1 cellular context compared by ENCODE assay signal in genomic region chr9:136686794-136687711, GRCh38.
TF ChIP-seq lines count a peak whose summit lies in the region.

AGPAT2 (minus strand) TSS chr9:136687457; CDS start chr9:136687357, 100 bp downstream.

TF ChIP-seq in HEK293, 187 proteins besides CTCF, POLR2A, EP300 and RAD21 (continued from another document and continues in another):
- peak; percentile 68 for TF ChIP-seq ZBTB11 (tag by site-specific recombination; conservative IDR thresholded peaks at IDR 0.05; ENCODE audit: low read depth)
- TF ChIP-seq PRDM2 (tag by site-specific recombination; IDR thresholded peaks at IDR 0.05; ENCODE audit: borderline replicate concordance): no peak
- no peak for TF ChIP-seq ZNF555 (tag by site-specific recombination; conservative IDR thresholded peaks at IDR 0.05)
- TF ChIP-seq, protein P1, sequence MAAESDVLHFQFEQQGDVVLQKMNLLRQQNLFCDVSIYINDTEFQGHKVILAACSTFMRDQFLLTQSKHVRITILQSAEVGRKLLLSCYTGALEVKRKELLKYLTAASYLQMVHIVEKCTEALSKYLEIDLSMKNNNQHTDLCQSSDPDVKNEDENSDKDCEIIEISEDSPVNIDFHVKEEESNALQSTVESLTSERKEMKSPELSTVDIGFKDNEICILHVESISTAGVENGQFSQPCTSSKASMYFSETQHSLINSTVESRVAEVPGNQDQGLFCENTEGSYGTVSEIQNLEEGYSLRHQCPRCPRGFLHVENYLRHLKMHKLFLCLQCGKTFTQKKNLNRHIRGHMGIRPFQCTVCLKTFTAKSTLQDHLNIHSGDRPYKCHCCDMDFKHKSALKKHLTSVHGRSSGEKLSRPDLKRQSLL (tag by site-specific recombination; IDR thresholded peaks at IDR 0.05): peak; percentile 78
- 0 out of 2 replicates have a peak, but pooled peaks have one; percentile 39 for TF ChIP-seq KLF9 (tag by site-specific recombination; IDR thresholded peaks at IDR 0.05; ENCODE audit: low read depth)
- no peak for TF ChIP-seq ZNF26 (tag by site-specific recombination; IDR thresholded peaks at IDR 0.05)
- TF ChIP-seq ZNF416 (tag by site-specific recombination; IDR thresholded peaks at IDR 0.05): no peak
- TF ChIP-seq, protein P2, sequence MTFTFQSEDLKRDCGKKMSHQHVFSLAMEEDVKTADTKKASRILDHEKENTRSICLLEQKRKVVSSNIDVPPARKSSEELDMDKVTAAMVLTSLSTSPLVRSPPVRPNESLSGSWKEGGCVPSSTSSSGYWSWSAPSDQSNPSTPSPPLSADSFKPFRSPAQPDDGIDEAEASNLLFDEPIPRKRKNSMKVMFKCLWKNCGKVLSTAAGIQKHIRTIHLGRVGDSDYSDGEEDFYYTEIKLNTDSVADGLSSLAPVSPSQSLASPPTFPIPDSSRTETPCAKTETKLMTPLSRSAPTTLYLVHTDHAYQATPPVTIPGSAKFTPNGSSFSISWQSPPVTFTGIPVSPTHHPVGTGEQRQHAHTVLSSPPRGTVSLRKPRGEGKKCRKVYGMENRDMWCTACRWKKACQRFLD (tag by site-specific recombination; IDR thresholded peaks at IDR 0.05): no peak
- no peak for TF ChIP-seq YY2 (tag by site-specific recombination; IDR thresholded peaks at IDR 0.05)
- TF ChIP-seq ZNF10 (tag by site-specific recombination; IDR thresholded peaks at IDR 0.05): no peak
- no peak for TF ChIP-seq ELK4 (IDR thresholded peaks at IDR 0.05; ENCODE audit: borderline replicate concordance, low read depth, low read length)
- TF ChIP-seq ZNF292 (tag by site-specific recombination; IDR thresholded peaks at IDR 0.05; ENCODE audit: borderline replicate concordance, low read depth): no peak
- no peak for TF ChIP-seq HIC1 (tag by site-specific recombination; IDR thresholded peaks at IDR 0.05)
- TF ChIP-seq, protein P3, sequence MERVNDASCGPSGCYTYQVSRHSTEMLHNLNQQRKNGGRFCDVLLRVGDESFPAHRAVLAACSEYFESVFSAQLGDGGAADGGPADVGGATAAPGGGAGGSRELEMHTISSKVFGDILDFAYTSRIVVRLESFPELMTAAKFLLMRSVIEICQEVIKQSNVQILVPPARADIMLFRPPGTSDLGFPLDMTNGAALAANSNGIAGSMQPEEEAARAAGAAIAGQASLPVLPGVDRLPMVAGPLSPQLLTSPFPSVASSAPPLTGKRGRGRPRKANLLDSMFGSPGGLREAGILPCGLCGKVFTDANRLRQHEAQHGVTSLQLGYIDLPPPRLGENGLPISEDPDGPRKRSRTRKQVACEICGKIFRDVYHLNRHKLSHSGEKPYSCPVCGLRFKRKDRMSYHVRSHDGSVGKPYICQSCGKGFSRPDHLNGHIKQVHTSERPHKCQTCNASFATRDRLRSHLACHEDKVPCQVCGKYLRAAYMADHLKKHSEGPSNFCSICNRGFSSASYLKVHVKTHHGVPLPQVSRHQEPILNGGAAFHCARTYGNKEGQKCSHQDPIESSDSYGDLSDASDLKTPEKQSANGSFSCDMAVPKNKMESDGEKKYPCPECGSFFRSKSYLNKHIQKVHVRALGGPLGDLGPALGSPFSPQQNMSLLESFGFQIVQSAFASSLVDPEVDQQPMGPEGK (tag by site-specific recombination; IDR thresholded peaks at IDR 0.05): peak; percentile 61; the same call in 1 of the 2 replicates
- peak; percentile 68 for TF ChIP-seq ZNF596 (tag by site-specific recombination; IDR thresholded peaks at IDR 0.05)
- 0 out of 2 replicates have a peak, but pooled peaks have one; percentile 23 for TF ChIP-seq ZNF146 (tag by site-specific recombination; IDR thresholded peaks at IDR 0.05)
- no peak for TF ChIP-seq SETDB1 (IDR thresholded peaks at IDR 0.05; ENCODE audit: insufficient read length, low read length)
- 0 out of 2 replicates have a peak, but pooled peaks have one; percentile 26 for TF ChIP-seq ZNF610 (tag by site-specific recombination; IDR thresholded peaks at IDR 0.05; ENCODE audit: borderline replicate concordance)
- TF ChIP-seq ZNF366 (tag by site-specific recombination; conservative IDR thresholded peaks at IDR 0.05): peak; percentile 54
- TF ChIP-seq ZNF175 (tag by site-specific recombination; IDR thresholded peaks at IDR 0.05): no peak
- TF ChIP-seq HOXC10 (CRISPR knock-in tag; IDR thresholded peaks at IDR 0.05): no peak
- no peak for TF ChIP-seq HOXD13 (CRISPR knock-in tag; IDR thresholded peaks at IDR 0.05; ENCODE audit: borderline replicate concordance)
- TF ChIP-seq ZNF558 (tag by site-specific recombination; IDR thresholded peaks at IDR 0.05): no peak
- TF ChIP-seq, protein P4, sequence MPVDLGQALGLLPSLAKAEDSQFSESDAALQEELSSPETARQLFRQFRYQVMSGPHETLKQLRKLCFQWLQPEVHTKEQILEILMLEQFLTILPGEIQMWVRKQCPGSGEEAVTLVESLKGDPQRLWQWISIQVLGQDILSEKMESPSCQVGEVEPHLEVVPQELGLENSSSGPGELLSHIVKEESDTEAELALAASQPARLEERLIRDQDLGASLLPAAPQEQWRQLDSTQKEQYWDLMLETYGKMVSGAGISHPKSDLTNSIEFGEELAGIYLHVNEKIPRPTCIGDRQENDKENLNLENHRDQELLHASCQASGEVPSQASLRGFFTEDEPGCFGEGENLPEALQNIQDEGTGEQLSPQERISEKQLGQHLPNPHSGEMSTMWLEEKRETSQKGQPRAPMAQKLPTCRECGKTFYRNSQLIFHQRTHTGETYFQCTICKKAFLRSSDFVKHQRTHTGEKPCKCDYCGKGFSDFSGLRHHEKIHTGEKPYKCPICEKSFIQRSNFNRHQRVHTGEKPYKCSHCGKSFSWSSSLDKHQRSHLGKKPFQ (tag by site-specific recombination; IDR thresholded peaks at IDR 0.05): no peak
- no peak for TF ChIP-seq ZNF843 (tag by site-specific recombination; IDR thresholded peaks at IDR 0.05)
- no peak for TF ChIP-seq ZNF473 (tag by site-specific recombination; IDR thresholded peaks at IDR 0.05)
- TF ChIP-seq ZNF423 (tag by site-specific recombination; IDR thresholded peaks at IDR 0.05): 0 out of 2 replicates have a peak, but pooled peaks have one; percentile 32
- peak; percentile 42; the same call in 1 of the 2 replicates for TF ChIP-seq ZXDB (tag by site-specific recombination; IDR thresholded peaks at IDR 0.05)
- TF ChIP-seq ZNF335 (tag by site-specific recombination; conservative IDR thresholded peaks at IDR 0.05): peak; percentile 62; the same call in 1 of the 2 replicates
- TF ChIP-seq ZNF510 (tag by site-specific recombination; IDR thresholded peaks at IDR 0.05; ENCODE audit: insufficient replicate concordance): no peak
- TF ChIP-seq ZNF211 (tag by site-specific recombination; IDR thresholded peaks at IDR 0.05; ENCODE audit: low read depth): no peak
- peak; percentile 67; the same call in 1 of the 2 replicates for TF ChIP-seq ZBTB20 (tag by site-specific recombination; IDR thresholded peaks at IDR 0.05)
- no peak for TF ChIP-seq SALL2 (tag by site-specific recombination; IDR thresholded peaks at IDR 0.05; ENCODE audit: borderline replicate concordance)
- no peak for TF ChIP-seq ZNF548 (tag by site-specific recombination; IDR thresholded peaks at IDR 0.05)
- TF ChIP-seq ZNF404 (tag by site-specific recombination; IDR thresholded peaks at IDR 0.05): no peak
- no peak for TF ChIP-seq ZNF514 (tag by site-specific recombination; IDR thresholded peaks at IDR 0.05)
- TF ChIP-seq ZNF433 (tag by site-specific recombination; IDR thresholded peaks at IDR 0.05; ENCODE audit: low read depth): no peak
- no peak for TF ChIP-seq ZNF19 (tag by site-specific recombination; IDR thresholded peaks at IDR 0.05; ENCODE audit: low read depth)
- TF ChIP-seq SP3 (tag by site-specific recombination; IDR thresholded peaks at IDR 0.05): peak; percentile 32
- TF ChIP-seq HOXA7 (CRISPR knock-in tag; IDR thresholded peaks at IDR 0.05; ENCODE audit: borderline replicate concordance): no peak
- TF ChIP-seq ZNF785 (tag by site-specific recombination; IDR thresholded peaks at IDR 0.05): no peak
- no peak for TF ChIP-seq ZNF624 (tag by site-specific recombination; IDR thresholded peaks at IDR 0.05)
